In genomic region chr1:59292557-59292956, GRCh38 we compare ENCODE assay signal across 8 cellular contexts. TPM values are rescaled to one million over a fixed set of nuclear protein-coding genes. Genes with fewer than 3 reads are reported as not detected.
DNase-seq lines count a peak whose midpoint lies in the region; ATAC-seq and TF ChIP-seq lines count a peak whose summit lies in the region.

No MANE protein-coding gene starts in this region.

- CTCF ChIA-PET in PC-9 (lab: Charles Lee) = no interaction called here

- no peaks in the 10 kb centered on the region for H3K79me2 ChIP-seq in PC-9 (ENCODE audit: low read depth)

- intact Hi-C loops in Right ventricle myocardium inferior (cut with DNase I) (loop anchor here (10.0 kb wide), 2 partner anchors 88 to 308 kb away; no protein-coding TSS in a partner anchor), spleen (cut with DNase I; ENCODE audit: low total_unique reads) (loop anchor here (10.0 kb wide), 3 partner anchors 388 to 508 kb away; partner anchors contain the start of gene JUN), vagina (cut with DNase I) (loop anchor here (10.0 kb wide), 2 partner anchors 398 to 412 kb away; no protein-coding TSS in a partner anchor), PC-9 (cut with micrococcal nuclease; ENCODE audit: unreplicated experiment) (no loop called here)

- POLR2A ChIA-PET in PC-9 (lab: Charles Lee; ENCODE audit: unreplicated experiment) = no interaction called here

- H4K20me1 ChIP-seq in PC-9 (ENCODE audit: insufficient read depth) = no peaks in the 10 kb centered on the region

- no peaks in the 10 kb centered on the region for H3K36me3 ChIP-seq in Peyer's patch
- H3K36me3 ChIP-seq in spleen = no peaks in the 10 kb centered on the region
- no peaks in the 10 kb centered on the region for H3K36me3 ChIP-seq in vagina
- H3K36me3 ChIP-seq in PC-9 (ENCODE audit: low read depth) = no peaks in the 10 kb centered on the region

- H3K27ac ChIP-seq in Peyer's patch (peak overlapping the region in 1 of 4 donors; percentile 14), spleen (peak overlapping the region in 7 of 8 donors; percentile 22 to 87 (median 76)), vagina (no peak overlapping the region), PC-9 (no peak overlapping the region)

- no peak for TF ChIP-seq POLR2A in Peyer's patch (IDR thresholded peaks at IDR 0.05)
- TF ChIP-seq POLR2A in spleen (IDR thresholded peaks at IDR 0.05) = no peak
- TF ChIP-seq POLR2A in vagina (IDR thresholded peaks at IDR 0.05) = no peak

- DNase-seq in Peyer's patch (peak in 2 of 3 donors; percentile 35 to 71), Right ventricle myocardium inferior (ENCODE audit: missing footprints) (no peak), spleen (no peak), vagina (ENCODE audit: extremely low spot score in 2 of 2) (no peak), cerebellar cortex (ENCODE audit: low spot score) (no peak), PC-9 (no peak), NCI-H1048 (lab: John Stamatoyannopoulos, UW) (no peak)

- no peak overlapping the region for H3K4me3 ChIP-seq in Peyer's patch
- H3K4me3 ChIP-seq in spleen = peak overlapping the region in 1 of 8 donors; percentile 44
- no peak overlapping the region for H3K4me3 ChIP-seq in vagina
- H3K4me3 ChIP-seq in PC-9 = no peak overlapping the region

- H3K4me1 ChIP-seq in Peyer's patch = peaks cover 0 to 15% (median 0%) of the 10 kb centered on the region in 4 donors
- peaks cover 11 to 59% (median 36%) of the 10 kb centered on the region in 6 donors for H3K4me1 ChIP-seq in spleen
- H3K4me1 ChIP-seq in vagina = peaks cover 13% of the 10 kb centered on the region
- peaks cover 15% of the 10 kb centered on the region for H3K4me1 ChIP-seq in PC-9 (replicated peaks; ENCODE audit: insufficient read depth)

- H3K9me2 ChIP-seq in PC-9 (ENCODE audit: insufficient read depth) = no peaks in the 10 kb centered on the region

- WGBS in spleen, 5 donors = 8 to 21% (median 14%) methylated on average over 2 of the region's 2 CpGs

- no peaks in the 10 kb centered on the region for H3K9me3 ChIP-seq in Peyer's patch
- H3K9me3 ChIP-seq in spleen = no peaks in the 10 kb centered on the region
- no peaks in the 10 kb centered on the region for H3K9me3 ChIP-seq in vagina
- H3K9me3 ChIP-seq in PC-9 (ENCODE audit: insufficient read depth, low read depth) = peaks cover 3% of the 10 kb centered on the region; the same call in 1 of the 2 replicates

- H3F3A ChIP-seq in PC-9 (ENCODE audit: insufficient read depth, low read depth) = peaks cover 20% of the 10 kb centered on the region

- peak in 1 of 6 experiments; percentile 8 for TF ChIP-seq CTCF in Peyer's patch (IDR thresholded peaks at IDR 0.05)
- TF ChIP-seq CTCF in spleen (IDR thresholded peaks at IDR 0.05 in 8 of 11, conservative IDR thresholded peaks at IDR 0.05 in 3 of 11) = peak in 1 of 11 experiments; percentile 21
- TF ChIP-seq CTCF in vagina (IDR thresholded peaks at IDR 0.05) = no peak
- TF ChIP-seq CTCF in PC-9 (conservative IDR thresholded peaks at IDR 0.05) = no peak

- no peaks in the 10 kb centered on the region for H3K27me3 ChIP-seq in Peyer's patch
- H3K27me3 ChIP-seq in spleen (replicated peaks in 1 of 7) = no peaks in the 10 kb centered on the region
- H3K27me3 ChIP-seq in vagina = no peaks in the 10 kb centered on the region
- H3K27me3 ChIP-seq in PC-9 (ENCODE audit: insufficient read depth, low read depth) = no peaks in the 10 kb centered on the region

- ATAC-seq in GM19452 (IDR thresholded peaks at IDR 0.05; ENCODE audit: unreplicated experiment) (peak; percentile 33), Right ventricle myocardium inferior (peak; percentile 7)

- H3K4me2 ChIP-seq in PC-9 = no peak overlapping the region

- no TSS peak for BruUV-seq in PC-9 (replicated peaks; lab: Mats Ljungman, UMichigan)

- no peak overlapping the region for H2AFZ ChIP-seq in PC-9

RNA-seq across cellular contexts. Expression of gene FGGY, which starts 4.3 kb away (rescaled TPM):
- total RNA-seq in Peyer's patch (100 to 1,000 TPM in 1 of 4 donors, 10 to 100 TPM in 3; 18.9 to 102 (median 33.6) TPM), Right ventricle myocardium inferior (28.5 TPM), spleen (10 to 100 TPM; 10.8 to 27.8 (median 14.3) TPM), vagina (11.8 TPM), PC-9 (2021) (17.8 and 22.5 TPM in 2 replicates)
- 1 to 10 TPM; 1.7 to 6.0 (median 2.4) TPM for polyA plus RNA-seq in spleen

Comparison
In these comparisons a context has a peak if more than half of its experiments do, and no peak if none do; other contexts are left out.
1. DNase-seq: peak in Peyer's patch (2 of 3); none in Right ventricle myocardium inferior (single experiment), spleen (single experiment), vagina (0 of 2), cerebellar cortex (single experiment), PC-9 (0 of 2) and NCI-H1048 (single experiment).
2. H3K27ac ChIP-seq: peak in spleen (7 of 8); none in vagina (single experiment) and PC-9 (single experiment).